ENCODE assay signal across 28 cellular contexts in the genomic region with DNA sequence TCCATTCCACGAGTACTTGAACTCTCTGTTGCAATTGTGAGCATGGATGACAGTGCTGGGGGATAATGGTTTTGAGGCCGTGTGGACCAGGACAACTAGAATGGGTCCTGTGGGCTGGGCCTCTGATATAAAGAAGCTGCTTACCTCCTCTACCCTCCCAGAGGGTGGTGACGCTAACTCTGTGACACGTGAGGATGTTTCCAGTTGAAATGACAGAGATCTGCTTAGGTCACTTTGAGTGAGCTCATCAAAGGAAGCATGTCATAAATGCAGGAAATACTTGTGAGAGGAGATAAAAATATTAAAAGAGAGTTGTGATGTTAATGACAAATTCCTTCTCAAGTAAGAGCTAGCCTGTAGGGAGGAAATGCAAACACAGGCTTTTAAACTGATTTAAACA. TPM values are rescaled to one million over a fixed set of nuclear protein-coding genes. Genes with fewer than 3 reads are reported as not detected.
DNase-seq lines count a peak whose midpoint lies in the region; ATAC-seq, FAIRE-seq and TF ChIP-seq lines count a peak whose summit lies in the region.
"Had no signal": no experiment of that assay in that cellular context is flagged by ENCODE, and none has a peak within 500 bp of the region (broad histone marks: within the 10 kb centered on the region; RNA-seq: fewer than 3 reads in every experiment).

No MANE protein-coding gene starts in this region.

- no TSS peak for BruUV-seq in Caco-2 (replicated peaks; lab: Mats Ljungman, UMichigan)

- H3K36me3 Mint-ChIP-seq in activated naive CD4-positive, alpha-beta T cell treated with anti-CD3 and anti-CD28 coated beads, Interleukin-2, amount 10 ng/mL, durations not matched to agents 7 days and 5 days: peaks cover 70% of the 10 kb centered on the region
- peaks cover 0 to 22% of the 10 kb centered on the region in 2 donors for H3K36me3 Mint-ChIP-seq in activated naive CD4-positive, alpha-beta T cell treated with anti-CD3 and anti-CD28 coated beads, Interleukin-2, amount 50 U/mL, for 72 hours
- H3K36me3 Mint-ChIP-seq in activated T-helper 17 cell treated with anti-CD3 and anti-CD28 coated beads, Interleukin-2, amount 50 U/mL, for 72 hours (ENCODE audit: low read depth): peaks cover 98% of the 10 kb centered on the region
- peaks cover 31% of the 10 kb centered on the region for H3K36me3 Mint-ChIP-seq in Caco-2 (ENCODE audit: insufficient read depth, unreplicated experiment)
- peaks cover 60% of the 10 kb centered on the region for H3K36me3 Mint-ChIP-seq in T-helper 2 cell treated with Interferon-gamma antibody and Interleukin-4, amounts not matched to agents 5 μg/mL and 100 μg/mL, for 36 hours (ENCODE audit: low read depth)

- peaks cover 10% of the 10 kb centered on the region for H3K4me1 Mint-ChIP-seq in activated naive CD4-positive, alpha-beta T cell treated with anti-CD3 and anti-CD28 coated beads, Interleukin-2, amount 10 ng/mL, durations not matched to agents 7 days and 5 days
- peaks cover 12% of the 10 kb centered on the region for H3K4me1 Mint-ChIP-seq in activated T-helper 17 cell treated with anti-CD3 and anti-CD28 coated beads, Interleukin-2, amount 50 U/mL, for 72 hours
- H3K4me1 Mint-ChIP-seq in Caco-2 (ENCODE audit: low read depth, unreplicated experiment): no peaks in the 10 kb centered on the region
- peaks cover 8% of the 10 kb centered on the region for H3K4me1 Mint-ChIP-seq in T-helper 2 cell treated with Interferon-gamma antibody and Interleukin-4, amounts not matched to agents 5 μg/mL and 100 μg/mL, for 36 hours (ENCODE audit: low read depth)

- no peak overlapping the region for H3K4me3 ChIP-seq in upper lobe of left lung
- H3K4me3 ChIP-seq in Caco-2 (ENCODE audit: low read depth, low read length): no peak overlapping the region
- H3K4me3 ChIP-seq: cardiac muscle cell, HAP-1, SK-N-MC had no signal

- H3K27me3 Mint-ChIP-seq in activated naive CD4-positive, alpha-beta T cell treated with anti-CD3 and anti-CD28 coated beads, Interleukin-2, amount 10 ng/mL, durations not matched to agents 7 days and 5 days: no peaks in the 10 kb centered on the region
- no peaks in the 10 kb centered on the region for H3K27me3 Mint-ChIP-seq in activated T-helper 17 cell treated with anti-CD3 and anti-CD28 coated beads, Interleukin-2, amount 50 U/mL, for 72 hours
- H3K27me3 Mint-ChIP-seq in Caco-2 (ENCODE audit: insufficient read depth, unreplicated experiment): no peaks in the 10 kb centered on the region
- no peaks in the 10 kb centered on the region for H3K27me3 Mint-ChIP-seq in T-helper 2 cell treated with Interferon-gamma antibody and Interleukin-4, amounts not matched to agents 5 μg/mL and 100 μg/mL, for 36 hours (ENCODE audit: low read depth)
- H3K27me3 Mint-ChIP-seq: activated CD4-positive, alpha-beta T cell treated with anti-CD3 and anti-CD28 coated beads, Interleukin-2, amount 10 ng/mL, durations not matched to agents 24 days and 14 days had no signal

- CTCF ChIA-PET in activated naive CD4-positive, alpha-beta T cell treated with anti-CD3 and anti-CD28 coated beads, Interleukin-2, amount 10 ng/mL, durations not matched to agents 7 days and 5 days (lab: Charles Lee): interaction anchor here (1.0 to 1.5 kb wide), 2 partner anchors 21 to 68 kb away, joined by 3 read pairs; no protein-coding TSS in a partner anchor
- CTCF ChIA-PET in Caco-2 (lab: Charles Lee): no interaction called here

- no peak for FAIRE-seq in frontal cortex (lab: Jason Lieb, UNC)
- FAIRE-seq: small intestine, urothelium cell line had no signal

- H3K9me3 Mint-ChIP-seq in activated naive CD4-positive, alpha-beta T cell treated with anti-CD3 and anti-CD28 coated beads, Interleukin-2, amount 10 ng/mL, durations not matched to agents 7 days and 5 days: no peaks in the 10 kb centered on the region
- H3K9me3 Mint-ChIP-seq in activated naive CD4-positive, alpha-beta T cell treated with anti-CD3 and anti-CD28 coated beads, Interleukin-2, amount 50 U/mL, for 72 hours: no peaks in the 10 kb centered on the region
- H3K9me3 Mint-ChIP-seq in activated T-helper 17 cell treated with anti-CD3 and anti-CD28 coated beads, Interleukin-2, amount 50 U/mL, for 72 hours: no peaks in the 10 kb centered on the region
- H3K9me3 Mint-ChIP-seq in Caco-2 (ENCODE audit: unreplicated experiment): no peaks in the 10 kb centered on the region
- no peaks in the 10 kb centered on the region for H3K9me3 Mint-ChIP-seq in T-helper 2 cell treated with Interferon-gamma antibody and Interleukin-4, amounts not matched to agents 5 μg/mL and 100 μg/mL, for 36 hours
- H3K9me3 Mint-ChIP-seq: activated CD4-positive, alpha-beta T cell treated with anti-CD3 and anti-CD28 coated beads, Interleukin-2, amount 10 ng/mL, durations not matched to agents 24 days and 14 days; T-helper 1 cell treated with Interleukin-12 subunit alpha and Interleukin-12 subunit beta and Interleukin-4 antibody, amounts not matched to agents 30 μg/mL and 1 μg/mL, for 36 hours had no signal

- H3K27me3 ChIP-seq in upper lobe of left lung (no peaks in the 10 kb centered on the region), Caco-2 (replicated peaks; ENCODE audit: control insufficient read depth, insufficient read depth, low read length) (no peaks in the 10 kb centered on the region)
- H3K27me3 ChIP-seq: cardiac muscle cell had no signal

- H3K4me1 ChIP-seq in upper lobe of left lung (peaks cover 17 to 38% (median 24%) of the 10 kb centered on the region in 4 donors), Caco-2 (peaks cover 4% of the 10 kb centered on the region; the same call in 1 of the 2 replicates)
- H3K4me1 ChIP-seq: HAP-1 had no signal

- peaks cover 31 to 86% (median 68%) of the 10 kb centered on the region in 4 donors for H3K36me3 ChIP-seq in upper lobe of left lung
- H3K36me3 ChIP-seq in Caco-2 (ENCODE audit: control insufficient read depth, insufficient read depth, low read length): no peaks in the 10 kb centered on the region

- no peak for TF ChIP-seq POLR2A in upper lobe of left lung (IDR thresholded peaks at IDR 0.05)

- TF ChIP-seq CTCF in upper lobe of left lung (IDR thresholded peaks at IDR 0.05) (no peak), Caco-2 (IDR thresholded peaks at IDR 0.05; ENCODE audit: insufficient read depth in 1 of 2, low read depth in 1 of 2, low read length in 1 of 2, severe bottlenecking in 1 of 2, unreplicated experiment in 1 of 2) (no peak)

- no peak overlapping the region for H3K4me3 Mint-ChIP-seq in activated naive CD4-positive, alpha-beta T cell treated with anti-CD3 and anti-CD28 coated beads, Interleukin-2, amount 10 ng/mL, durations not matched to agents 7 days and 5 days
- no peak overlapping the region for H3K4me3 Mint-ChIP-seq in activated T-helper 17 cell treated with anti-CD3 and anti-CD28 coated beads, Interleukin-2, amount 50 U/mL, for 72 hours
- no peak overlapping the region for H3K4me3 Mint-ChIP-seq in Caco-2 (ENCODE audit: unreplicated experiment)
- H3K4me3 Mint-ChIP-seq in T-helper 2 cell treated with Interferon-gamma antibody and Interleukin-4, amounts not matched to agents 5 μg/mL and 100 μg/mL, for 36 hours: no peak overlapping the region
- H3K4me3 Mint-ChIP-seq: activated CD4-positive, alpha-beta T cell treated with anti-CD3 and anti-CD28 coated beads, Interleukin-2, amount 10 ng/mL, durations not matched to agents 24 days and 14 days; T-helper 1 cell treated with Interleukin-12 subunit alpha and Interleukin-12 subunit beta and Interleukin-4 antibody, amounts not matched to agents 30 μg/mL and 1 μg/mL, for 36 hours had no signal

- H3K9me3 ChIP-seq in upper lobe of left lung (no peaks in the 10 kb centered on the region), Caco-2 (no peaks in the 10 kb centered on the region)
- H3K9me3 ChIP-seq: HAP-1 had no signal

- 59 to 64% methylated on average over 4 of the region's 4 CpGs for WGBS in upper lobe of left lung, 2 donors

- intact Hi-C loops in Caco-2 (cut with micrococcal nuclease; ENCODE audit: unreplicated experiment): no loop called here

- no peak for DNase-seq in activated naive CD4-positive, alpha-beta T cell treated with anti-CD3 and anti-CD28 coated beads, Interleukin-2, amount 10 ng/mL, durations not matched to agents 7 days and 5 days
- DNase-seq in activated naive CD4-positive, alpha-beta T cell treated with anti-CD3 and anti-CD28 coated beads, Interleukin-2, amount 50 U/mL, for 72 hours (ENCODE audit: low spot score in 2 of 2): no peak
- DNase-seq in kidney tubule cell (ENCODE audit: low spot score) (peak; percentile 34), upper lobe of left lung (no peak), Caco-2 (no peak), frontal cortex (ENCODE audit: low spot score in 2 of 2) (no peak)
- DNase-seq in T-helper 2 cell treated with Interferon-gamma antibody and Interleukin-4, amounts not matched to agents 5 μg/mL and 100 μg/mL, for 36 hours (ENCODE audit: low spot score): no peak
- DNase-seq: activated CD4-positive, alpha-beta T cell treated with anti-CD3 and anti-CD28 coated beads, Interleukin-2, amount 10 ng/mL, durations not matched to agents 24 days and 14 days; activated gamma-delta T cell; amniotic stem cell; COR-L47; DMS79 treated with DMSO at 0.1 percent for 48 hours; head of caudate nucleus; NCI-H1048; NCI-H1694 treated with DMSO at 0.1 percent for 48 hours; NCI-H2171; NCI-H69; occipital lobe; small intestine; stimulated activated CD4-positive, alpha-beta T cell treated with anti-CD3 and anti-CD28 coated beads, Interleukin-1b, Interleukin-23, amount 100 ng/mL, for 48 hours; WERI-Rb-1 had no signal

- H3K27ac ChIP-seq in upper lobe of left lung: peak overlapping the region; percentile 30 to 83 (median 66)
- H3K27ac ChIP-seq: cardiac muscle cell, RWPE1, SK-N-MC, WERI-Rb-1 had no signal

- ATAC-seq in activated naive CD4-positive, alpha-beta T cell treated with anti-CD3 and anti-CD28 coated beads, Interleukin-2, amount 50 U/mL, for 72 hours: no peak
- no peak for ATAC-seq in activated T-helper 17 cell treated with anti-CD3 and anti-CD28 coated beads, Interleukin-2, amount 50 U/mL, for 72 hours (replicated peaks)
- ATAC-seq in upper lobe of left lung (ENCODE audit: low FRiP score in 2 of 2): no peak

- POLR2A ChIA-PET in Caco-2 (lab: Charles Lee): no interaction called here

- peak overlapping the region; percentile 58 for H3K27ac Mint-ChIP-seq in activated naive CD4-positive, alpha-beta T cell treated with anti-CD3 and anti-CD28 coated beads, Interleukin-2, amount 10 ng/mL, durations not matched to agents 7 days and 5 days
- peak overlapping the region in 1 of 2 donors; percentile 57 for H3K27ac Mint-ChIP-seq in activated naive CD4-positive, alpha-beta T cell treated with anti-CD3 and anti-CD28 coated beads, Interleukin-2, amount 50 U/mL, for 72 hours
- peak overlapping the region; percentile 36 for H3K27ac Mint-ChIP-seq in activated T-helper 17 cell treated with anti-CD3 and anti-CD28 coated beads, Interleukin-2, amount 50 U/mL, for 72 hours
- no peak overlapping the region for H3K27ac Mint-ChIP-seq in Caco-2 (ENCODE audit: unreplicated experiment)
- H3K27ac Mint-ChIP-seq in T-helper 2 cell treated with Interferon-gamma antibody and Interleukin-4, amounts not matched to agents 5 μg/mL and 100 μg/mL, for 36 hours: no peak overlapping the region
- H3K27ac Mint-ChIP-seq: activated CD4-positive, alpha-beta T cell treated with anti-CD3 and anti-CD28 coated beads, Interleukin-2, amount 10 ng/mL, durations not matched to agents 24 days and 14 days; T-helper 1 cell treated with Interleukin-12 subunit alpha and Interleukin-12 subunit beta and Interleukin-4 antibody, amounts not matched to agents 30 μg/mL and 1 μg/mL, for 36 hours had no signal

- peak in 2 of 4 donors; percentile 6 to 58 for TF ChIP-seq EP300 in upper lobe of left lung (IDR thresholded peaks at IDR 0.05)

RNA-seq across cellular contexts. Expression of a gene that starts 16.4 kb away (rescaled TPM):
- 10 to 100 TPM; 31.3 to 54.0 TPM for total RNA-seq in activated naive CD4-positive, alpha-beta T cell treated with anti-CD3 and anti-CD28 coated beads, Interleukin-2, amount 50 U/mL, for 72 hours
- 10 to 100 TPM; 24.6 to 55.0 TPM for total RNA-seq in activated T-helper 17 cell treated with anti-CD3 and anti-CD28 coated beads, Interleukin-2, amount 50 U/mL, for 72 hours
- 10 to 100 TPM; 23.3 to 45.1 (median 39.8) TPM for total RNA-seq in upper lobe of left lung
- total RNA-seq in Caco-2 (2022): 12.1 and 12.9 TPM in 2 replicates
- 44.8 TPM for total RNA-seq in frontal cortex

Comparison
In these comparisons a context has a peak if more than half of its experiments do, and no peak if none do; other contexts are left out.
1. H3K27ac Mint-ChIP-seq: peak in activated naive CD4-positive, alpha-beta T cell treated with anti-CD3 and anti-CD28 coated beads, Interleukin-2, amount 10 ng/mL, durations not matched to agents 7 days and 5 days (single experiment) and activated T-helper 17 cell treated with anti-CD3 and anti-CD28 coated beads, Interleukin-2, amount 50 U/mL, for 72 hours (single experiment); none in Caco-2 (single experiment) and T-helper 2 cell treated with Interferon-gamma antibody and Interleukin-4, amounts not matched to agents 5 μg/mL and 100 μg/mL, for 36 hours (single experiment).